Comparison of ENCODE assay signal across 19 cellular contexts in genomic region chr5:139019880-139020279, GRCh38.
DNase-seq lines count a peak whose midpoint lies in the region; ATAC-seq and TF ChIP-seq lines count a peak whose summit lies in the region.
"Had no signal": no experiment of that assay in that cellular context is flagged by ENCODE, and none has a peak within 500 bp of the region (broad histone marks: within the 10 kb centered on the region; RNA-seq: fewer than 3 reads in every experiment).

No MANE protein-coding gene starts in this region.

- peaks cover 25% of the 10 kb centered on the region for H3K4me1 ChIP-seq in cardiac muscle cell (ENCODE audit: low read depth)
- H3K4me1 ChIP-seq in mesenchymal stem cell (ENCODE audit: control insufficient read depth, insufficient read depth, low read depth, low read length), result no peaks in the 10 kb centered on the region
- H3K4me1 ChIP-seq in thoracic aorta (ENCODE audit: control insufficient read depth in 1 of 2, low read depth in 2 of 2), result peaks cover 17 to 46% of the 10 kb centered on the region in 2 donors
- H3K4me1 ChIP-seq in prostate gland (replicated peaks), result no peaks in the 10 kb centered on the region
- H3K4me1 ChIP-seq: Caco-2 had no signal

- H3K14ac ChIP-seq in mesenchymal stem cell (ENCODE audit: low read length in 2 of 2), result no peak overlapping the region

- H2BK15ac ChIP-seq in mesenchymal stem cell (ENCODE audit: low read depth, poor library complexity, severe bottlenecking), result no peak overlapping the region

- no peak for TF ChIP-seq POLR2A in prostate gland (IDR thresholded peaks at IDR 0.05)

- H3K9me3 ChIP-seq in cardiac muscle cell (ENCODE audit: low read depth) (no peaks in the 10 kb centered on the region), mesenchymal stem cell (ENCODE audit: control insufficient read depth, low read length) (no peaks in the 10 kb centered on the region), thoracic aorta (no peaks in the 10 kb centered on the region), prostate gland (no peaks in the 10 kb centered on the region)
- H3K9me3 ChIP-seq: Caco-2 had no signal

- no peak overlapping the region for H2BK120ac ChIP-seq in mesenchymal stem cell (ENCODE audit: low read depth, low read length)

- H4K91ac ChIP-seq in mesenchymal stem cell (ENCODE audit: low read length), result peak overlapping the region; percentile 32

- peak; percentile 36 to 95 for DNase-seq in cardiac muscle cell (ENCODE audit: low read depth in 1 of 2, low spot score in 1 of 2)
- no peak for DNase-seq in Right ventricle myocardium superior
- peak; percentile 25 for DNase-seq in ecto neural progenitor cell (ENCODE audit: low spot score)
- no peak for DNase-seq in mesenchymal stem cell
- no peak for DNase-seq in thoracic aorta (ENCODE audit: low spot score)
- no peak for DNase-seq in posterior cingulate gyrus
- DNase-seq in prostate gland (ENCODE audit: low spot score), result no peak
- DNase-seq: Caco-2; CD4-positive, CD25-positive, alpha-beta regulatory T cell; EL; NCI-H1436 treated with DMSO at 0.1 percent for 48 hours; NCI-H2029 treated with DMSO at 0.1 percent for 48 hours; NCI-H2171 treated with DMSO at 0.1 percent for 48 hours; NCI-H446 treated with DMSO at 0.1 percent for 48 hours had no signal

- no peak for TF ChIP-seq CTCF in cardiac muscle cell (IDR thresholded peaks at IDR 0.05; ENCODE audit: low read depth, low read length)
- TF ChIP-seq CTCF in thoracic aorta (IDR thresholded peaks at IDR 0.05), result no peak
- TF ChIP-seq CTCF in prostate gland (IDR thresholded peaks at IDR 0.05), result no peak

- no peak overlapping the region for H3K18ac ChIP-seq in mesenchymal stem cell (ENCODE audit: low read depth in 1 of 2, low read length in 2 of 2)

- 100% methylated on average over 1 of the region's 4 CpGs for WGBS in mesenchymal stem cell
- WGBS in prostate gland, result 84% methylated on average over 4 of the region's 4 CpGs

- H3K23ac ChIP-seq in mesenchymal stem cell (ENCODE audit: low read length in 2 of 2), result no peak overlapping the region

- peaks cover 1% of the 10 kb centered on the region for H3K79me1 ChIP-seq in mesenchymal stem cell (replicated peaks; ENCODE audit: low read length, poor library complexity, severe bottlenecking)

- intact Hi-C loops in Right ventricle myocardium superior (cut with DNase I) (no loop called here), posterior cingulate gyrus (cut with DNase I) (no loop called here), prostate gland (cut with DNase I) (no loop called here)

- no peak overlapping the region for H3K4me2 ChIP-seq in mesenchymal stem cell (ENCODE audit: low read length, poor library complexity, severe bottlenecking)
- H3K4me2 ChIP-seq: GM23338 had no signal

- H3K27me3 ChIP-seq in cardiac muscle cell, result no peaks in the 10 kb centered on the region
- no peaks in the 10 kb centered on the region for H3K27me3 ChIP-seq in mesenchymal stem cell (ENCODE audit: control insufficient read depth in 1 of 2, insufficient read depth in 1 of 2, low read length in 2 of 2)
- H3K27me3 ChIP-seq in thoracic aorta (replicated peaks; ENCODE audit: insufficient read depth), result no peaks in the 10 kb centered on the region
- no peaks in the 10 kb centered on the region for H3K27me3 ChIP-seq in prostate gland (replicated peaks; ENCODE audit: insufficient read depth)

- no peak overlapping the region for H4K8ac ChIP-seq in mesenchymal stem cell (ENCODE audit: low read length)

- no peak overlapping the region for H2AK5ac ChIP-seq in mesenchymal stem cell (ENCODE audit: low read length, severe bottlenecking)

- no peak overlapping the region for H3K4ac ChIP-seq in mesenchymal stem cell (ENCODE audit: low read depth in 1 of 2, low read length in 2 of 2)

- H3K4me3 ChIP-seq in cardiac muscle cell (no peak overlapping the region), mesenchymal stem cell (ENCODE audit: insufficient read depth in 1 of 2, low read depth in 1 of 2, low read length in 2 of 2) (no peak overlapping the region), thoracic aorta (no peak overlapping the region), prostate gland (no peak overlapping the region)
- H3K4me3 ChIP-seq: GM23338, K562 had no signal

- H2AFZ ChIP-seq in mesenchymal stem cell (ENCODE audit: low read depth, low read length), result no peak overlapping the region
- H2AFZ ChIP-seq: GM23338 had no signal

- H3K36me3 ChIP-seq in cardiac muscle cell (no peaks in the 10 kb centered on the region), mesenchymal stem cell (ENCODE audit: control insufficient read depth in 1 of 2, insufficient read depth in 2 of 2, low read depth in 1 of 2, low read length in 2 of 2) (peaks cover 11 to 37% of the 10 kb centered on the region in 2 experiments), thoracic aorta (no peaks in the 10 kb centered on the region), prostate gland (no peaks in the 10 kb centered on the region)

- no peak overlapping the region for H3K9ac ChIP-seq in mesenchymal stem cell (ENCODE audit: low read length)

- H2BK12ac ChIP-seq in mesenchymal stem cell (ENCODE audit: low read length in 2 of 2), result no peak overlapping the region

- ATAC-seq in Right ventricle myocardium superior (ENCODE audit: poor library complexity), result no peak
- ATAC-seq in thoracic aorta (ENCODE audit: insufficient number of reproducible peaks, low FRiP score, low read depth), result no peak
- no peak for ATAC-seq in HG02852 (IDR thresholded peaks at IDR 0.05; ENCODE audit: unreplicated experiment)
- ATAC-seq: GM23338, K562 had no signal

- peak overlapping the region; percentile 67 for H3K27ac ChIP-seq in cardiac muscle cell
- no peak overlapping the region for H3K27ac ChIP-seq in mesenchymal stem cell (ENCODE audit: low read length, poor library complexity, severe bottlenecking)
- H3K27ac ChIP-seq in thoracic aorta, result peak overlapping the region; percentile 57 to 63
- no peak overlapping the region for H3K27ac ChIP-seq in prostate gland
- H3K27ac ChIP-seq: 22Rv1, RWPE1 had no signal

- no peak overlapping the region for H2BK5ac ChIP-seq in mesenchymal stem cell (ENCODE audit: low read depth, low read length, poor library complexity, severe bottlenecking)

Comparison
In these comparisons a context has a peak if more than half of its experiments do, and no peak if none do; other contexts are left out.
1. DNase-seq: peak in cardiac muscle cell (2 of 2) and ecto neural progenitor cell (single experiment); none in Right ventricle myocardium superior (single experiment), mesenchymal stem cell (single experiment), thoracic aorta (single experiment), posterior cingulate gyrus (0 of 10) and prostate gland (single experiment).
2. H3K27ac ChIP-seq: peak in cardiac muscle cell (single experiment) and thoracic aorta (2 of 2); none in mesenchymal stem cell (single experiment) and prostate gland (0 of 2).